In the genomic region with DNA sequence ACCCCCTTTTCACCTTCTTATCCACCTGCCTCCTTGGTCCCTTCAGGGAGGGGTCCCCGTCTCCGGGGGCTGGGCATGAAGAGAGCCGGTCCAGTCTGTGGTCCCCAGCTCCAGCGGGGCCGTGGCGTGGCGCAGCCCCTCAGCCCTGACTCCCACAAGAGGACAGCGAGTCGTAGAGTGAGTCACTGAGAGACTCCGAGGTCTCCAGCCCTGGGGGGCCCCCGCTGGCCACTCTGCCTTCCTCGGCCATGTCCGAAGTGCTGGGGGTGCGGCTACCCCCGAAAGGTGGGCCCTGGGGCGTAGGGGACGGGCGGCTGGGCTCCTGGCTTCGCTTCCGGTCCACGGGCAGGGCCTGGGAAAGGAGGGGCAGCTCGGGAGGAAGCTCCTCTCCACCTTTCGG, we compare ENCODE assay signal across 1 cellular context.
TF ChIP-seq lines count a peak whose summit lies in the region.

No MANE protein-coding gene starts in this region.

TF ChIP-seq in Ishikawa, 13 proteins besides CTCF, POLR2A, EP300 and RAD21:
- TF ChIP-seq REST (IDR thresholded peaks at IDR 0.05; ENCODE audit: low read depth) (no peak), TCF12 (IDR thresholded peaks at IDR 0.05; ENCODE audit: low read depth) (no peak), ZBTB7A (IDR thresholded peaks at IDR 0.05; ENCODE audit: low read depth) (0 out of 2 replicates have a peak, but pooled peaks have one; percentile 17)
